Comparison of ENCODE assay signal across 29 cellular contexts in genomic region chr11:14698771-14699170, GRCh38. TPM values are rescaled to one million over a fixed set of nuclear protein-coding genes. Genes with fewer than 3 reads are reported as not detected.
DNase-seq lines count a peak whose midpoint lies in the region; ATAC-seq and TF ChIP-seq lines count a peak whose summit lies in the region.
"Had no signal": no experiment of that assay in that cellular context is flagged by ENCODE, and none has a peak within 500 bp of the region (broad histone marks: within the 10 kb centered on the region; RNA-seq: fewer than 3 reads in every experiment).

No MANE protein-coding gene starts in this region.

- peaks cover 0 to 23% (median 0%) of the 10 kb centered on the region in 12 donors for H3K4me1 ChIP-seq in heart left ventricle
- H3K4me1 ChIP-seq: breast epithelium, colonic mucosa had no signal

- H3K4me3 Mint-ChIP-seq in activated CD8-positive, alpha-beta memory T cell treated with anti-CD3 and anti-CD28 coated beads, Interleukin-2, amount 10 ng/mL, durations not matched to agents 7 days and 5 days: no peak overlapping the region
- H3K4me3 Mint-ChIP-seq in activated T-helper 17 cell treated with anti-CD3 and anti-CD28 coated beads, Interleukin-2, amount 50 U/mL, for 72 hours: peak overlapping the region; percentile 52
- peak overlapping the region; percentile 36 to 84 (median 70) for H3K4me3 Mint-ChIP-seq in naive thymus-derived CD8-positive, alpha-beta T cell
- H3K4me3 Mint-ChIP-seq: activated B cell treated with CpG ODN at 0.5 μM for 24 hours; activated CD4-positive, alpha-beta memory T cell treated with anti-CD3 and anti-CD28 coated beads, Interleukin-2, amount 10 ng/mL, durations not matched to agents 7 days and 5 days; activated T-helper 1 cell treated with anti-CD3 and anti-CD28 coated beads, Interleukin-12 subunit alpha, Interleukin-12 subunit beta, Interleukin-2, Interleukin-4 antibody, amounts not matched to agents 30 ng/mL and 10 ng/mL and 1 ng/mL, durations not matched to agents 14 hours and 24 hours and 36 hours; B cell had no signal

- intact Hi-C loops in heart left ventricle (cut with DNase I): no loop called here

- no peaks in the 10 kb centered on the region for H3K27me3 Mint-ChIP-seq in activated CD8-positive, alpha-beta memory T cell treated with anti-CD3 and anti-CD28 coated beads, Interleukin-2, amount 10 ng/mL, durations not matched to agents 7 days and 5 days
- H3K27me3 Mint-ChIP-seq in activated T-helper 17 cell treated with anti-CD3 and anti-CD28 coated beads, Interleukin-2, amount 50 U/mL, for 72 hours: no peaks in the 10 kb centered on the region
- no peaks in the 10 kb centered on the region for H3K27me3 Mint-ChIP-seq in naive thymus-derived CD8-positive, alpha-beta T cell
- H3K27me3 Mint-ChIP-seq: activated CD4-positive, alpha-beta memory T cell treated with anti-CD3 and anti-CD28 coated beads, Interleukin-2, amount 10 ng/mL, durations not matched to agents 7 days and 5 days had no signal

- DNase-seq in activated CD8-positive, alpha-beta memory T cell treated with anti-CD3 and anti-CD28 coated beads, Interleukin-2, amount 10 ng/mL, durations not matched to agents 7 days and 5 days: no peak
- no peak for DNase-seq in activated CD8-positive, alpha-beta memory T cell treated with anti-CD3 and anti-CD28 coated beads for 24 hours
- DNase-seq in GM12865 (ENCODE audit: low read depth): peak; percentile 8
- DNase-seq in naive thymus-derived CD8-positive, alpha-beta T cell: peak in 2 of 10 donors; percentile 30 to 38
- DNase-seq in heart left ventricle: no peak
- no peak for DNase-seq in SW480 (ENCODE audit: low spot score)
- DNase-seq: activated B cell treated with CpG ODN at 0.5 μM for 24 hours; activated CD4-positive, alpha-beta memory T cell treated with anti-CD3 and anti-CD28 coated beads, Interleukin-2, amount 10 ng/mL, durations not matched to agents 7 days and 5 days; amygdala; colonic mucosa; effector memory CD4-positive, alpha-beta T cell; EL; foreskin fibroblast; HCEC 1CT; immature natural killer cell; left lung; mesendoderm; NCI-H2029 treated with DMSO at 0.1 percent for 48 hours; NCI-H226; NCI-H748 treated with DMSO at 0.1 percent for 48 hours; occipital lobe had no signal

- POLR2A ChIA-PET in naive thymus-derived CD8-positive, alpha-beta T cell (lab: Charles Lee): interaction anchor here (0.7 to 2.7 kb wide), 3 partner anchors 10 to 54 kb away, joined by 3 to 13 read pairs (median 3); partner anchors contain the start of gene PDE3B

- TF ChIP-seq CTCF in GM12865 (IDR thresholded peaks at IDR 0.05; ENCODE audit: insufficient read depth, low read depth, low read length, missing control alignments): no peak
- no peak for TF ChIP-seq CTCF in heart left ventricle (IDR thresholded peaks at IDR 0.05)

- WGBS in heart left ventricle, 4 donors: 65 to 83% (median 82%) methylated on average over 1 of the region's 1 CpG

- peaks cover 74% of the 10 kb centered on the region for H3K36me3 Mint-ChIP-seq in activated CD8-positive, alpha-beta memory T cell treated with anti-CD3 and anti-CD28 coated beads, Interleukin-2, amount 10 ng/mL, durations not matched to agents 7 days and 5 days
- H3K36me3 Mint-ChIP-seq in activated T-helper 17 cell treated with anti-CD3 and anti-CD28 coated beads, Interleukin-2, amount 50 U/mL, for 72 hours (ENCODE audit: low read depth): peaks cover 15% of the 10 kb centered on the region
- H3K36me3 Mint-ChIP-seq in naive thymus-derived CD8-positive, alpha-beta T cell: peaks cover 31 to 52% (median 48%) of the 10 kb centered on the region in 3 donors

- no peaks in the 10 kb centered on the region for H3K36me3 ChIP-seq in heart left ventricle
- H3K36me3 ChIP-seq: breast epithelium, colonic mucosa, left lung had no signal

- no peak for TF ChIP-seq POLR2A in heart left ventricle (IDR thresholded peaks at IDR 0.05)

- CTCF ChIA-PET in activated CD8-positive, alpha-beta memory T cell treated with anti-CD3 and anti-CD28 coated beads, Interleukin-2, amount 10 ng/mL, durations not matched to agents 7 days and 5 days (lab: Charles Lee): no interaction called here

- H3K27ac ChIP-seq in heart left ventricle: no peak overlapping the region
- H3K27ac ChIP-seq: breast epithelium, colonic mucosa, hepatocyte, left lung had no signal

- ATAC-seq in activated CD8-positive, alpha-beta memory T cell treated with anti-CD3 and anti-CD28 coated beads, Interleukin-2, amount 10 ng/mL, durations not matched to agents 7 days and 5 days: peak; percentile 45
- no peak for ATAC-seq in activated T-helper 17 cell treated with anti-CD3 and anti-CD28 coated beads, Interleukin-2, amount 50 U/mL, for 72 hours (replicated peaks)
- ATAC-seq in naive thymus-derived CD8-positive, alpha-beta T cell: peak; percentile 78 to 79
- ATAC-seq in heart left ventricle (no peak), GM21576 (IDR thresholded peaks at IDR 0.05; ENCODE audit: unreplicated experiment) (no peak)
- ATAC-seq: left lung, Right ventricle myocardium inferior had no signal

- no peaks in the 10 kb centered on the region for H3K27me3 ChIP-seq in heart left ventricle
- H3K27me3 ChIP-seq: breast epithelium, colonic mucosa, hepatocyte, left lung had no signal

- peaks cover 22% of the 10 kb centered on the region for H3K9me3 Mint-ChIP-seq in activated CD8-positive, alpha-beta memory T cell treated with anti-CD3 and anti-CD28 coated beads, Interleukin-2, amount 10 ng/mL, durations not matched to agents 7 days and 5 days (ENCODE audit: low read depth)
- H3K9me3 Mint-ChIP-seq in activated T-helper 17 cell treated with anti-CD3 and anti-CD28 coated beads, Interleukin-2, amount 50 U/mL, for 72 hours: peaks cover 10% of the 10 kb centered on the region
- H3K9me3 Mint-ChIP-seq in naive thymus-derived CD8-positive, alpha-beta T cell: peaks cover 9 to 43% (median 26%) of the 10 kb centered on the region in 9 donors

- peaks cover 0 to 29% (median 4%) of the 10 kb centered on the region in 12 donors for H3K9me3 ChIP-seq in heart left ventricle
- H3K9me3 ChIP-seq: colonic mucosa had no signal

- H3K27ac Mint-ChIP-seq in activated CD8-positive, alpha-beta memory T cell treated with anti-CD3 and anti-CD28 coated beads, Interleukin-2, amount 10 ng/mL, durations not matched to agents 7 days and 5 days: peak overlapping the region; percentile 61
- peak overlapping the region; percentile 21 for H3K27ac Mint-ChIP-seq in activated T-helper 17 cell treated with anti-CD3 and anti-CD28 coated beads, Interleukin-2, amount 50 U/mL, for 72 hours
- peak overlapping the region; percentile 72 to 92 (median 80) for H3K27ac Mint-ChIP-seq in naive thymus-derived CD8-positive, alpha-beta T cell
- H3K27ac Mint-ChIP-seq: activated B cell treated with CpG ODN at 0.5 μM for 24 hours; activated CD4-positive, alpha-beta memory T cell treated with anti-CD3 and anti-CD28 coated beads, Interleukin-2, amount 10 ng/mL, durations not matched to agents 7 days and 5 days; activated T-helper 1 cell treated with anti-CD3 and anti-CD28 coated beads, Interleukin-12 subunit alpha, Interleukin-12 subunit beta, Interleukin-2, Interleukin-4 antibody, amounts not matched to agents 30 ng/mL and 10 ng/mL and 1 ng/mL, durations not matched to agents 14 hours and 24 hours and 36 hours; B cell had no signal

- no peak overlapping the region for H3K4me3 ChIP-seq in GM12865 (ENCODE audit: low read depth, low read length)
- no peak overlapping the region for H3K4me3 ChIP-seq in heart left ventricle
- H3K4me3 ChIP-seq: breast epithelium, colonic mucosa, hepatocyte, left lung had no signal

- peaks cover 25% of the 10 kb centered on the region for H3K4me1 Mint-ChIP-seq in activated CD8-positive, alpha-beta memory T cell treated with anti-CD3 and anti-CD28 coated beads, Interleukin-2, amount 10 ng/mL, durations not matched to agents 7 days and 5 days
- peaks cover 15% of the 10 kb centered on the region for H3K4me1 Mint-ChIP-seq in activated T-helper 17 cell treated with anti-CD3 and anti-CD28 coated beads, Interleukin-2, amount 50 U/mL, for 72 hours
- peaks cover 22 to 64% (median 56%) of the 10 kb centered on the region in 4 donors for H3K4me1 Mint-ChIP-seq in naive thymus-derived CD8-positive, alpha-beta T cell
- H3K4me1 Mint-ChIP-seq: B cell had no signal

RNA-seq across cellular contexts. Expression of gene PDE3B, which starts 55.2 kb away (rescaled TPM):
- 10 to 100 TPM; 81.3 to 92.2 TPM for total RNA-seq in activated CD8-positive, alpha-beta memory T cell treated with anti-CD3 and anti-CD28 coated beads, Interleukin-2, amount 10 ng/mL, durations not matched to agents 7 days and 5 days
- 10 to 100 TPM; 23.0 to 25.5 TPM for total RNA-seq in activated T-helper 17 cell treated with anti-CD3 and anti-CD28 coated beads, Interleukin-2, amount 50 U/mL, for 72 hours
- 100 to 1,000 TPM; 228 to 240 TPM for total RNA-seq in naive thymus-derived CD8-positive, alpha-beta T cell
- 100 to 1,000 TPM in 1 of 3 donors, 10 to 100 TPM in 2; 59.2 to 127 (median 74.8) TPM for polyA plus RNA-seq in naive thymus-derived CD8-positive, alpha-beta T cell
- 10 to 100 TPM in 5 of 9 donors, 1 to 10 TPM in 4; 7.5 to 17.0 (median 10.4) TPM for total RNA-seq in heart left ventricle
- 1 to 10 TPM; 2.4 to 2.7 TPM for polyA plus RNA-seq in heart left ventricle
- total RNA-seq: LHCN-M2 had no signal

Comparison
In these comparisons a context has a peak if more than half of its experiments do, and no peak if none do; other contexts are left out.
1. ATAC-seq: peak in activated CD8-positive, alpha-beta memory T cell treated with anti-CD3 and anti-CD28 coated beads, Interleukin-2, amount 10 ng/mL, durations not matched to agents 7 days and 5 days (single experiment) and naive thymus-derived CD8-positive, alpha-beta T cell (2 of 2); none in activated T-helper 17 cell treated with anti-CD3 and anti-CD28 coated beads, Interleukin-2, amount 50 U/mL, for 72 hours (single experiment), heart left ventricle (0 of 4) and GM21576 (single experiment).
2. H3K27ac Mint-ChIP-seq: peak in every context shown above with its lines; median percentile 80 in naive thymus-derived CD8-positive, alpha-beta T cell; 61 in activated CD8-positive, alpha-beta memory T cell treated with anti-CD3 and anti-CD28 coated beads, Interleukin-2, amount 10 ng/mL, durations not matched to agents 7 days and 5 days; 21 in activated T-helper 17 cell treated with anti-CD3 and anti-CD28 coated beads, Interleukin-2, amount 50 U/mL, for 72 hours.